ENCODE assay signal across 8 cellular contexts in genomic region chr9:12775373-12775962, GRCh38. TPM values are rescaled to one million over a fixed set of nuclear protein-coding genes. Genes with fewer than 3 reads are reported as not detected.
DNase-seq lines count a peak whose midpoint lies in the region; ATAC-seq, FAIRE-seq and TF ChIP-seq lines count a peak whose summit lies in the region.

No MANE protein-coding gene starts in this region.

- H3K27me3 Mint-ChIP-seq in activated T-helper 1 cell treated with anti-CD3 and anti-CD28 coated beads, Interleukin-12 subunit alpha, Interleukin-12 subunit beta, Interleukin-2, Interleukin-4 antibody, amounts not matched to agents 30 ng/mL and 10 ng/mL and 1 ng/mL, durations not matched to agents 14 hours and 24 hours and 36 hours (ENCODE audit: insufficient read depth), result peaks cover 24% of the 10 kb centered on the region

- peak; percentile 3 for TF ChIP-seq CTCF in D721Med (IDR thresholded peaks at IDR 0.05; ENCODE audit: insufficient read depth, missing control alignments)
- TF ChIP-seq CTCF in gastrocnemius medialis (IDR thresholded peaks at IDR 0.05 in 4 of 5, conservative IDR thresholded peaks at IDR 0.05 in 1 of 5), result no peak

- H3K4me1 ChIP-seq in gastrocnemius medialis, result peaks cover 5 to 8% of the 10 kb centered on the region in 2 donors

- H3K4me3 ChIP-seq in gastrocnemius medialis, result peak overlapping the region; percentile 67 to 85 (median 76)

- no peaks in the 10 kb centered on the region for H3K9me3 Mint-ChIP-seq in activated T-helper 1 cell treated with anti-CD3 and anti-CD28 coated beads, Interleukin-12 subunit alpha, Interleukin-12 subunit beta, Interleukin-2, Interleukin-4 antibody, amounts not matched to agents 30 ng/mL and 10 ng/mL and 1 ng/mL, durations not matched to agents 14 hours and 24 hours and 36 hours

- peaks cover 6% of the 10 kb centered on the region for H3K4me1 Mint-ChIP-seq in activated T-helper 1 cell treated with anti-CD3 and anti-CD28 coated beads, Interleukin-12 subunit alpha, Interleukin-12 subunit beta, Interleukin-2, Interleukin-4 antibody, amounts not matched to agents 30 ng/mL and 10 ng/mL and 1 ng/mL, durations not matched to agents 14 hours and 24 hours and 36 hours (ENCODE audit: low read depth)

- ATAC-seq in HG02763 (IDR thresholded peaks at IDR 0.05; ENCODE audit: unreplicated experiment) (peak; percentile 4), gastrocnemius medialis (peak; percentile 32 to 38)

- FAIRE-seq in D721Med (lab: Jason Lieb, UNC), result no peak

- TF ChIP-seq POLR2A in gastrocnemius medialis (IDR thresholded peaks at IDR 0.05), result no peak

- peak overlapping the region; percentile 71 to 83 (median 78) for H3K27ac ChIP-seq in gastrocnemius medialis

- H3K27ac Mint-ChIP-seq in activated T-helper 1 cell treated with anti-CD3 and anti-CD28 coated beads, Interleukin-12 subunit alpha, Interleukin-12 subunit beta, Interleukin-2, Interleukin-4 antibody, amounts not matched to agents 30 ng/mL and 10 ng/mL and 1 ng/mL, durations not matched to agents 14 hours and 24 hours and 36 hours, result no peak overlapping the region

- H3K36me3 Mint-ChIP-seq in activated T-helper 1 cell treated with anti-CD3 and anti-CD28 coated beads, Interleukin-12 subunit alpha, Interleukin-12 subunit beta, Interleukin-2, Interleukin-4 antibody, amounts not matched to agents 30 ng/mL and 10 ng/mL and 1 ng/mL, durations not matched to agents 14 hours and 24 hours and 36 hours (ENCODE audit: low read depth), result no peaks in the 10 kb centered on the region

- DNase-seq in D721Med (ENCODE audit: insufficient read length, low spot score) (no peak), hypothalamus (lab: John Stamatoyannopoulos, UW) (peak in 38 of 51 donors; percentile 23 to 83 (median 59)), gastrocnemius medialis (no peak), HCEC 1CT (no peak), middle frontal gyrus (ENCODE audit: extremely low spot score, low spot score) (no peak)
- DNase-seq in activated T-helper 1 cell treated with anti-CD3 and anti-CD28 coated beads, Interleukin-12 subunit alpha, Interleukin-12 subunit beta, Interleukin-2, Interleukin-4 antibody, amounts not matched to agents 30 ng/mL and 10 ng/mL and 1 ng/mL, durations not matched to agents 14 hours and 24 hours and 36 hours (ENCODE audit: low spot score), result no peak
- no peak for DNase-seq in stimulated activated CD4-positive, alpha-beta T cell treated with anti-CD3 and anti-CD28 coated beads, Interleukin-15, amount 100 ng/mL, for 24 hours

- H3K36me3 ChIP-seq in gastrocnemius medialis, result no peaks in the 10 kb centered on the region

- in situ Hi-C loops in gastrocnemius medialis (cut with MboI; ENCODE audit: low sequenced_read_pairs in 4 of 4), result no loop called here

- no peaks in the 10 kb centered on the region for H3K9me3 ChIP-seq in gastrocnemius medialis

- peak overlapping the region; percentile 67 for H3K4me3 Mint-ChIP-seq in activated T-helper 1 cell treated with anti-CD3 and anti-CD28 coated beads, Interleukin-12 subunit alpha, Interleukin-12 subunit beta, Interleukin-2, Interleukin-4 antibody, amounts not matched to agents 30 ng/mL and 10 ng/mL and 1 ng/mL, durations not matched to agents 14 hours and 24 hours and 36 hours

- no peaks in the 10 kb centered on the region for H3K27me3 ChIP-seq in gastrocnemius medialis

- intact Hi-C loops in activated T-helper 1 cell treated with anti-CD3 and anti-CD28 coated beads, Interleukin-12 subunit alpha, Interleukin-12 subunit beta, Interleukin-2, Interleukin-4 antibody, amounts not matched to agents 30 ng/mL and 10 ng/mL and 1 ng/mL, durations not matched to agents 14 hours and 24 hours and 36 hours (cut with micrococcal nuclease), result no loop called here
- intact Hi-C loops in gastrocnemius medialis (cut with DNase I; ENCODE audit: low total_unique reads), result loop anchor here (2.0 to 10.0 kb wide), 2 partner anchors 39 to 99 kb away; no protein-coding TSS in a partner anchor

RNA-seq across cellular contexts. Expression of gene LURAP1L, which starts 0.6 kb away (rescaled TPM):
- total RNA-seq in activated T-helper 1 cell treated with anti-CD3 and anti-CD28 coated beads, Interleukin-12 subunit alpha, Interleukin-12 subunit beta, Interleukin-2, Interleukin-4 antibody, amounts not matched to agents 30 ng/mL and 10 ng/mL and 1 ng/mL, durations not matched to agents 14 hours and 24 hours and 36 hours, result not detected in 2 replicates
- total RNA-seq in gastrocnemius medialis, result 1 to 10 TPM in 3 of 4 donors, under 1 TPM in 1; 0.75 to 2.3 (median 2.0) TPM

Comparison
In these comparisons a context has a peak if more than half of its experiments do, and no peak if none do; other contexts are left out.
1. DNase-seq: peak in hypothalamus (38 of 51); none in D721Med (single experiment), activated T-helper 1 cell treated with anti-CD3 and anti-CD28 coated beads, Interleukin-12 subunit alpha, Interleukin-12 subunit beta, Interleukin-2, Interleukin-4 antibody, amounts not matched to agents 30 ng/mL and 10 ng/mL and 1 ng/mL, durations not matched to agents 14 hours and 24 hours and 36 hours (single experiment), gastrocnemius medialis (0 of 2), HCEC 1CT (single experiment), stimulated activated CD4-positive, alpha-beta T cell treated with anti-CD3 and anti-CD28 coated beads, Interleukin-15, amount 100 ng/mL, for 24 hours (single experiment) and middle frontal gyrus (single experiment).